18 cellular contexts compared by ENCODE assay signal in genomic region chr2:138112536-138112935, GRCh38.
"Had no signal": no experiment of that assay in that cellular context is flagged by ENCODE, and none has a peak within 500 bp of the region (broad histone marks: within the 10 kb centered on the region; RNA-seq: fewer than 3 reads in every experiment).

No MANE protein-coding gene starts in this region.

- H2AFZ ChIP-seq: hepatocyte had no signal

- H3K27ac Mint-ChIP-seq: activated CD8-positive, alpha-beta T cell treated with anti-CD3 and anti-CD28 coated beads, Interleukin-2, amount 10 ng/mL, durations not matched to agents 7 days and 5 days; activated naive CD8-positive, alpha-beta T cell treated with anti-CD3 and anti-CD28 coated beads, Interleukin-2, amount 50 U/mL, for 24 hours; activated T-helper 1 cell treated with anti-CD3 and anti-CD28 coated beads, Interleukin-12 subunit alpha, Interleukin-12 subunit beta, Interleukin-2, Interleukin-4 antibody, amounts not matched to agents 30 ng/mL and 10 ng/mL and 1 ng/mL, durations not matched to agents 14 hours and 24 hours and 36 hours; naive thymus-derived CD4-positive, alpha-beta T cell; stimulated activated naive B cell treated with anti-CD40 and anti-IgM and Interleukin-4, amounts not matched to agents 10 μg/mL and 1 μg/mL and 100 μg/mL, for 72 hours; T-helper 1 cell treated with Interleukin-12 subunit alpha and Interleukin-12 subunit beta and Interleukin-4 antibody, amounts not matched to agents 30 μg/mL and 1 μg/mL, for 36 hours; WTC11 had no signal

- H3K9me3 ChIP-seq: body of pancreas, esophagus muscularis mucosa, vagina had no signal

- H3K27me3 Mint-ChIP-seq: activated naive CD8-positive, alpha-beta T cell treated with anti-CD3 and anti-CD28 coated beads, Interleukin-2, amount 50 U/mL, for 24 hours; stimulated activated naive B cell treated with anti-CD40 and anti-IgM and Interleukin-4, amounts not matched to agents 10 μg/mL and 1 μg/mL and 100 μg/mL, for 72 hours had no signal

- ATAC-seq: activated CD8-positive, alpha-beta T cell treated with anti-CD3 and anti-CD28 coated beads, Interleukin-2, amount 10 ng/mL, durations not matched to agents 7 days and 5 days; activated naive CD8-positive, alpha-beta T cell treated with anti-CD3 and anti-CD28 coated beads, Interleukin-2, amount 50 U/mL, for 24 hours; body of pancreas; naive thymus-derived CD4-positive, alpha-beta T cell; right cardiac atrium; stimulated activated naive B cell treated with anti-CD40 and anti-IgM and Interleukin-4, amounts not matched to agents 10 μg/mL and 1 μg/mL and 100 μg/mL, for 72 hours; WTC11 had no signal

- H3K4me2 ChIP-seq: hepatocyte had no signal

- H3K4me3 ChIP-seq: body of pancreas, esophagus muscularis mucosa, hepatocyte, lung, tibial nerve, vagina had no signal

- H3K27ac ChIP-seq: body of pancreas, esophagus muscularis mucosa, hepatocyte, tibial nerve, vagina had no signal

- DNase-seq: activated CD4-positive, alpha-beta T cell treated with anti-CD3 and anti-CD28 coated beads for 48 hours; activated CD8-positive, alpha-beta T cell treated with anti-CD3 and anti-CD28 coated beads, Interleukin-2, amount 10 ng/mL, durations not matched to agents 7 days and 5 days; activated naive CD4-positive, alpha-beta T cell treated with Interleukin-2 at 50 U/mL for 16 hours; activated naive CD8-positive, alpha-beta T cell treated with anti-CD3 and anti-CD28 coated beads, Interleukin-2, amount 50 U/mL, for 24 hours; body of pancreas; naive thymus-derived CD4-positive, alpha-beta T cell; posterior cingulate gyrus; right cardiac atrium; stimulated activated CD4-positive, alpha-beta T cell treated with anti-CD3 and anti-CD28 coated beads, Interleukin-1b, Interleukin-23, amount 100 ng/mL, for 48 hours; stimulated activated naive B cell treated with anti-CD40 and anti-IgM and Interleukin-4, amounts not matched to agents 10 μg/mL and 1 μg/mL and 100 μg/mL, for 72 hours had no signal

- H3K36me3 Mint-ChIP-seq: naive thymus-derived CD4-positive, alpha-beta T cell; stimulated activated naive B cell treated with anti-CD40 and anti-IgM and Interleukin-4, amounts not matched to agents 10 μg/mL and 1 μg/mL and 100 μg/mL, for 72 hours had no signal

- H3K36me3 ChIP-seq: esophagus muscularis mucosa, tibial nerve, vagina had no signal

- H3K79me2 ChIP-seq: hepatocyte had no signal

- H3K27me3 ChIP-seq: body of pancreas, esophagus muscularis mucosa, hepatocyte, tibial nerve, vagina had no signal

- H3K4me1 Mint-ChIP-seq: activated naive CD8-positive, alpha-beta T cell treated with anti-CD3 and anti-CD28 coated beads, Interleukin-2, amount 50 U/mL, for 24 hours; naive thymus-derived CD4-positive, alpha-beta T cell; stimulated activated naive B cell treated with anti-CD40 and anti-IgM and Interleukin-4, amounts not matched to agents 10 μg/mL and 1 μg/mL and 100 μg/mL, for 72 hours; WTC11 had no signal

- H3K9me3 Mint-ChIP-seq: activated naive CD8-positive, alpha-beta T cell treated with anti-CD3 and anti-CD28 coated beads, Interleukin-2, amount 50 U/mL, for 24 hours; activated T-helper 1 cell treated with anti-CD3 and anti-CD28 coated beads, Interleukin-12 subunit alpha, Interleukin-12 subunit beta, Interleukin-2, Interleukin-4 antibody, amounts not matched to agents 30 ng/mL and 10 ng/mL and 1 ng/mL, durations not matched to agents 14 hours and 24 hours and 36 hours; stimulated activated naive B cell treated with anti-CD40 and anti-IgM and Interleukin-4, amounts not matched to agents 10 μg/mL and 1 μg/mL and 100 μg/mL, for 72 hours; T-helper 1 cell treated with Interleukin-12 subunit alpha and Interleukin-12 subunit beta and Interleukin-4 antibody, amounts not matched to agents 30 μg/mL and 1 μg/mL, for 36 hours had no signal

- H3K4me3 Mint-ChIP-seq: activated CD8-positive, alpha-beta T cell treated with anti-CD3 and anti-CD28 coated beads, Interleukin-2, amount 10 ng/mL, durations not matched to agents 7 days and 5 days; activated naive CD8-positive, alpha-beta T cell treated with anti-CD3 and anti-CD28 coated beads, Interleukin-2, amount 50 U/mL, for 24 hours; activated T-helper 1 cell treated with anti-CD3 and anti-CD28 coated beads, Interleukin-12 subunit alpha, Interleukin-12 subunit beta, Interleukin-2, Interleukin-4 antibody, amounts not matched to agents 30 ng/mL and 10 ng/mL and 1 ng/mL, durations not matched to agents 14 hours and 24 hours and 36 hours; naive thymus-derived CD4-positive, alpha-beta T cell; stimulated activated naive B cell treated with anti-CD40 and anti-IgM and Interleukin-4, amounts not matched to agents 10 μg/mL and 1 μg/mL and 100 μg/mL, for 72 hours; T-helper 1 cell treated with Interleukin-12 subunit alpha and Interleukin-12 subunit beta and Interleukin-4 antibody, amounts not matched to agents 30 μg/mL and 1 μg/mL, for 36 hours; WTC11 had no signal

- H3K4me1 ChIP-seq: body of pancreas, esophagus muscularis mucosa, tibial nerve, vagina had no signal
